ENCODE assay signal across 7 cellular contexts in genomic region chr19:8240274-8241229, GRCh38. TPM values are rescaled to one million over a fixed set of nuclear protein-coding genes. Genes with fewer than 3 reads are reported as not detected.
DNase-seq lines count a peak whose midpoint lies in the region; ATAC-seq, FAIRE-seq and TF ChIP-seq lines count a peak whose summit lies in the region.

No MANE protein-coding gene starts in this region.

- no peaks in the 10 kb centered on the region for H3K79me2 ChIP-seq in astrocyte (ENCODE audit: insufficient read depth, low read length)

- no peaks in the 10 kb centered on the region for H3K36me3 ChIP-seq in SJCRH30
- H3K36me3 ChIP-seq in astrocyte (ENCODE audit: insufficient read depth, low read length): no peaks in the 10 kb centered on the region
- H3K36me3 ChIP-seq in left ventricle myocardium inferior: peaks cover 8% of the 10 kb centered on the region

- H3K4me1 ChIP-seq in SJCRH30 (peaks cover 2% of the 10 kb centered on the region; the same call in 1 of the 2 replicates), astrocyte (ENCODE audit: insufficient read depth, low read length) (peaks cover 10% of the 10 kb centered on the region), left ventricle myocardium inferior (peaks cover 50% of the 10 kb centered on the region)

- no peak for FAIRE-seq in astrocyte (lab: Jason Lieb, UNC)

- H2AFZ ChIP-seq in astrocyte (ENCODE audit: low read depth, low read length): no peak overlapping the region

- H3K4me1 Mint-ChIP-seq in astrocyte (ENCODE audit: low read depth, unreplicated experiment): peaks cover 16% of the 10 kb centered on the region

- H3K36me3 Mint-ChIP-seq in astrocyte (ENCODE audit: low read depth, unreplicated experiment): peaks cover 4% of the 10 kb centered on the region

- DNase-seq in HT1080 (ENCODE audit: low read depth) (peak; percentile 82), SJCRH30 (peak; percentile 83 to 85), astrocyte (ENCODE audit: low read depth) (peak; percentile 94), left ventricle myocardium inferior (peak; percentile 89), pulmonary artery endothelial cell (ENCODE audit: low read depth, low spot score) (peak; percentile 82)

- H3K4me3 ChIP-seq in SJCRH30 (no peak overlapping the region), astrocyte (ENCODE audit: insufficient read depth, low read depth, low read length) (no peak overlapping the region), left ventricle myocardium inferior (peak overlapping the region; percentile 50)

- peak overlapping the region; percentile 2 for H3K27ac Mint-ChIP-seq in astrocyte (ENCODE audit: unreplicated experiment)

- H3K27me3 Mint-ChIP-seq in astrocyte (ENCODE audit: low read depth, unreplicated experiment): no peaks in the 10 kb centered on the region

- H3K27ac ChIP-seq in SJCRH30: no peak overlapping the region; the same call in 1 of the 2 replicates
- no peak overlapping the region for H3K27ac ChIP-seq in astrocyte (ENCODE audit: low read depth, low read length)
- peak overlapping the region; percentile 92 for H3K27ac ChIP-seq in left ventricle myocardium inferior (replicated peaks)

- peak overlapping the region; percentile 54 for H3K4me3 Mint-ChIP-seq in astrocyte (ENCODE audit: unreplicated experiment)

- H3K4me2 ChIP-seq in astrocyte (ENCODE audit: low read length): peak overlapping the region; percentile 73

- H3K9me3 ChIP-seq in SJCRH30 (replicated peaks) (no peaks in the 10 kb centered on the region), astrocyte (ENCODE audit: insufficient read depth, low read depth, low read length) (peaks cover 5% of the 10 kb centered on the region), left ventricle myocardium inferior (replicated peaks) (peaks cover 18% of the 10 kb centered on the region)

- intact Hi-C loops in left ventricle myocardium inferior (cut with micrococcal nuclease): no loop called here

- peaks cover 12% of the 10 kb centered on the region for H3K9me3 Mint-ChIP-seq in astrocyte (ENCODE audit: unreplicated experiment)

- H3K27me3 ChIP-seq in SJCRH30 (no peaks in the 10 kb centered on the region), astrocyte (ENCODE audit: insufficient read depth, low read length) (no peaks in the 10 kb centered on the region), left ventricle myocardium inferior (ENCODE audit: low read depth) (no peaks in the 10 kb centered on the region)

- H3K9ac ChIP-seq in astrocyte (ENCODE audit: low read length): peak overlapping the region; percentile 50

- ATAC-seq in GM18502 (IDR thresholded peaks at IDR 0.05; ENCODE audit: poor library complexity, unreplicated experiment): peak; percentile 58
- no peak for ATAC-seq in GM18868 (IDR thresholded peaks at IDR 0.05; ENCODE audit: unreplicated experiment)

- no peaks in the 10 kb centered on the region for H4K20me1 ChIP-seq in astrocyte (ENCODE audit: insufficient read depth, low read length)

- TF ChIP-seq CTCF in astrocyte (IDR thresholded peaks at IDR 0.05; ENCODE audit: insufficient read depth, low read depth, low read length) (no peak), left ventricle myocardium inferior (IDR thresholded peaks at IDR 0.05; ENCODE audit: borderline replicate concordance) (no peak)

RNA-seq across cellular contexts. Expression of gene CERS4, which starts 31.4 kb away (rescaled TPM):
- 0.27 and 0.50 TPM in 2 replicates for total RNA-seq in HT1080 (2014; rRNA removed; shearing (Covaris generic))
- polyA plus RNA-seq in HT1080 (2015; cell fraction: cytosol; rRNA removed): 0.45 and 0.69 TPM in 2 replicates
- 0.19 TPM in 1 of 2 replicates, not detected in the other for polyA plus RNA-seq in HT1080 (2015; cell fraction: nucleus; rRNA removed)
- total RNA-seq in SJCRH30 (2014; rRNA removed; shearing (Covaris generic)): 9.3 and 9.9 TPM in 2 replicates
- 13.3 and 15.7 TPM in 2 replicates for total RNA-seq in astrocyte
- total RNA-seq in left ventricle myocardium inferior: 16.5 TPM
- total RNA-seq in pulmonary artery endothelial cell: 1.3 and 2.5 TPM in 2 replicates
